8 cellular contexts compared by ENCODE assay signal in the genomic region with DNA sequence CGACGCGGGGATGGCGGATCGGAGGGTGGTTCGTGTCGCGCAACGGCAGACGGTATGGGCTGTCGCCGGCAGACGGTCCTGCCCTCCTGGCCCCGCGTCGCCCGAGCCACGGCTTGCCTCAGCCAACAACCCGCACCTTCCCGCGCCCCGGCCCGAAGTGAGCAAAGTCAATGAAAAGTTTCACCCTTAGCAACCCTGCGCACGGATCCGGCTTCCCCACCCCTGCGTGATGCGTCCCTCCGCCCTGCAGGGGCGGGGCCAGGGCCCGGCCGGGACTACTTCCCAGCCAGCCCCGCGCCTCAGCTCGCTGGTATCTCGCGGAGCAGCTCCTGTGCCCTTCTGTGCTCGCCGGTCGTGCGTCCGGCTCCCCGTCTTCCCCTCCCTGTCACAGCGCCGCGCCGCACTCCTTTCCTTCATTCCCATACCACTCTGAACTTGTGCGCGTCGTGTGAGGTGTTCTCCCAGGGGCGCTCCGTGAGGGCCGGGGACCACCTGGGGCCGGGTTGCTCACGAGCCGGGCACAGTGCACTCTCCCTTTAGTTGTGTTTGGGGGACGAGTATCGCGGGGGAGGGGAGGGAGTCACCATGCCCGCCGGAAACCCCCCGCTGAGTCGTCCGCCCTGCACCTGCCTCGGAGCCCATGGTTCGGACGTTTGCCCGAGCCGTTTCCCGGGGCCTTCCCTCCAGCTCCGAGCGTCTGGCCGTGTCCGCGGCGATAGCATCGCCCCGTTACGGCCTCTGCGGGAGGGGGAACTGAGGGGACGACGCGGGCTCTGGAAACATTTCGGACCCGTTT. TPM values are rescaled to one million over a fixed set of nuclear protein-coding genes. Genes with fewer than 3 reads are reported as not detected.
DNase-seq lines count a peak whose midpoint lies in the region; ATAC-seq, FAIRE-seq and TF ChIP-seq lines count a peak whose summit lies in the region.

A gene with protein sequence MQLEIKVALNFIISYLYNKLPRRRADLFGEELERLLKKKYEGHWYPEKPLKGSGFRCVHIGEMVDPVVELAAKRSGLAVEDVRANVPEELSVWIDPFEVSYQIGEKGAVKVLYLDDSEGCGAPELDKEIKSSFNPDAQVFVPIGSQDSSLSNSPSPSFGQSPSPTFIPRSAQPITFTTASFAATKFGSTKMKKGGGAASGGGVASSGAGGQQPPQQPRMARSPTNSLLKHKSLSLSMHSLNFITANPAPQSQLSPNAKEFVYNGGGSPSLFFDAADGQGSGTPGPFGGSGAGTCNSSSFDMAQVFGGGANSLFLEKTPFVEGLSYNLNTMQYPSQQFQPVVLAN (minus strand): TSS at position 163 of the 796 bp plus-strand sequence. CDS start 9,456 bp downstream, outside the sequence.

- intact Hi-C loops in cardiac septum (cut with DNase I) (loop anchor here (5.0 kb wide), 1 partner anchor 355 kb away; the partner anchor contains the start of gene EP300), transverse colon (cut with DNase I; ENCODE audit: low total_unique reads) (no loop called here)

- WGBS in adipose tissue, 3 donors = 0 to 1% (median 0%) methylated on average over 84 to 85 of the region's 85 CpGs
- 1% methylated on average over 48 of the region's 85 CpGs; no CpG with 5 or more reads in 1 of the 2 donors for WGBS in transverse colon (ENCODE audit: low coverage in 1 of 2), 2 donors

- TF ChIP-seq POLR2A in transverse colon (IDR thresholded peaks at IDR 0.05) = peak; percentile 100

- H3K27me3 ChIP-seq in transverse colon = no peaks in the 10 kb centered on the region

- peak; percentile 57 for FAIRE-seq in G401.6 (lab: Jason Lieb, UNC)

- in situ Hi-C loops in transverse colon (cut with MboI; ENCODE audit: low pct_ligation_motif_present in 1 of 4, low pct_unique_long_range_greater_than_20kb in 1 of 4, low sequenced_read_pairs in 3 of 4) = no loop called here

- TF ChIP-seq CTCF in transverse colon (IDR thresholded peaks at IDR 0.05) = no peak

- peaks cover 0 to 6% (median 0%) of the 10 kb centered on the region in 4 donors for H3K36me3 ChIP-seq in transverse colon

- no peak for TF ChIP-seq EP300 in transverse colon (IDR thresholded peaks at IDR 0.05; ENCODE audit: low read depth)

- ATAC-seq in HG02642 (IDR thresholded peaks at IDR 0.05; ENCODE audit: poor library complexity, unreplicated experiment) = peak; percentile 47

- no peaks in the 10 kb centered on the region for H3K9me3 ChIP-seq in transverse colon

- H3K27ac ChIP-seq in adipose tissue (ENCODE audit: low read depth, low read length) = peak within 1 kb of the TSS; percentile 97
- peak within 1 kb of the TSS; percentile 100 for H3K27ac ChIP-seq in transverse colon

- peaks cover 14 to 25% (median 19%) of the 10 kb centered on the region in 4 donors for H3K4me1 ChIP-seq in transverse colon

- peak within 1 kb of the TSS; percentile 77 to 97 (median 95) for H3K4me3 ChIP-seq in transverse colon

- DNase-seq in NCI-H1436 treated with DMSO at 0.1 percent for 48 hours (lab: John Stamatoyannopoulos, UW) (peak; percentile 63), T-helper 1 cell (peak; percentile 88 to 95 (median 93)), cardiac septum (ENCODE audit: low spot score) (peak; percentile 98), pons (ENCODE audit: low spot score) (peak; percentile 96), transverse colon (peak; percentile 97)

RNA-seq across cellular contexts. Expression of the gene that starts here (rescaled TPM):
- 10 to 100 TPM; 18.4 to 48.0 (median 25.4) TPM for polyA plus RNA-seq in adipose tissue
- total RNA-seq in cardiac septum (26.9 TPM), transverse colon (10 to 100 TPM; 22.7 to 64.0 (median 49.7) TPM)

Comparison
In these comparisons a context has a peak if more than half of its experiments do, and no peak if none do; other contexts are left out.
1. Peak in every context shown above with its lines: DNase-seq, ATAC-seq, H3K4me3 ChIP-seq and H3K27ac ChIP-seq.